26 cellular contexts compared by ENCODE assay signal in the genomic region with DNA sequence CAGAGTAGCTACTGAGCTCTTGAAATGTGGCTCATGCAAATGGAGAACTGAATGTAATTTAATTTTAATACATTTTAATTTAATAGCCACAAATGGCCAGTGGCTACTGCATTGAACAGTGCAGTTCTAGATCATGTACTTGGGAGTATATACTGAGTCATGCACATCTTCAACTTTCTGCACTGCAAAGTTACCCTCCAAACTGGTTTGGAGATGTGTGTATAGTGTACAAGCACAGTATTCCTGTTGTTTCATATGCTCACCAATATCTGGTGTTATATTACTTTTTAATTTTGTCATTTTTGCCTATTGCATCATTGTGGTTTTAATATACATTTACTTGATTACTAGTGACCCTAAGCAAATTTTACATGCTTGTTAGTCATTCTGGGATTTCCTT.
"Had no signal": no experiment of that assay in that cellular context is flagged by ENCODE, and none has a peak within 500 bp of the region (broad histone marks: within the 10 kb centered on the region; RNA-seq: fewer than 3 reads in every experiment).

No MANE protein-coding gene starts in this region.

- H3K27ac ChIP-seq: neural progenitor cell, ovary, parathyroid adenoma, psoas muscle, skin epidermis, spleen, suprapubic skin, testis, tibial artery, transverse colon, upper lobe of right lung, uterus had no signal

- H3K9ac ChIP-seq: neural progenitor cell, parathyroid adenoma had no signal

- H3K79me2 ChIP-seq: parathyroid adenoma had no signal

- ATAC-seq: naive thymus-derived CD4-positive, alpha-beta T cell; natural killer cell; psoas muscle; right cardiac atrium; sciatic nerve; stimulated activated memory B cell treated with anti-CD40 and anti-IgM and Interleukin-4, amounts not matched to agents 10 μg/mL and 1 μg/mL and 100 μg/mL, for 72 hours had no signal

- H3K4me3 ChIP-seq: neural progenitor cell, ovary, psoas muscle, skin epidermis, smooth muscle cell, spleen, suprapubic skin, testis, tibial artery, transverse colon, upper lobe of right lung, uterus had no signal

- H3K4me1 ChIP-seq: neural progenitor cell, parathyroid adenoma, psoas muscle, spleen, suprapubic skin, testis, tibial artery, transverse colon, upper lobe of right lung, uterus had no signal

- H2AFZ ChIP-seq: neural progenitor cell, parathyroid adenoma had no signal

- H3K4me2 ChIP-seq: neural progenitor cell, smooth muscle cell had no signal

- H3K27me3 ChIP-seq: neural progenitor cell, ovary, spleen, suprapubic skin, testis, tibial artery, transverse colon, upper lobe of right lung, uterus had no signal

- H3K9me3 ChIP-seq: ovary, psoas muscle, suprapubic skin, testis, tibial artery, transverse colon, upper lobe of right lung, uterus had no signal

- DNase-seq: naive thymus-derived CD4-positive, alpha-beta T cell; natural killer cell; occipital lobe; ovary; right cardiac atrium; stimulated activated CD4-positive, alpha-beta T cell treated with anti-CD3 and anti-CD28 coated beads, Interleukin-12 subunit alpha, Interleukin-12 subunit beta, amount 100 ng/mL, for 4 hours; stimulated activated CD4-positive, alpha-beta T cell treated with anti-CD3 and anti-CD28 coated beads, Interleukin-1b, Interleukin-23, amount 100 ng/mL, for 48 hours; stimulated activated CD4-positive, alpha-beta T cell treated with anti-CD3 and anti-CD28 coated beads, Interleukin-4, amount 100 ng/mL, for 1 hour; stimulated activated CD4-positive, alpha-beta T cell treated with anti-CD3 and anti-CD28 coated beads, Interleukin-4, amount 100 ng/mL, for 4 hours; stimulated activated CD8-positive, alpha-beta memory T cell treated with anti-CD3 and anti-CD28 coated beads, Interleukin-4, amount 100 ng/mL, for 48 hours; stimulated activated naive CD4-positive, alpha-beta T cell; substantia nigra; testis; tibial artery; transverse colon; upper lobe of right lung; uterus had no signal

- H3K36me3 ChIP-seq: neural progenitor cell, ovary, spleen, suprapubic skin, tibial artery, transverse colon, upper lobe of right lung, uterus had no signal
